2 cellular contexts compared by ENCODE assay signal in the genomic region with DNA sequence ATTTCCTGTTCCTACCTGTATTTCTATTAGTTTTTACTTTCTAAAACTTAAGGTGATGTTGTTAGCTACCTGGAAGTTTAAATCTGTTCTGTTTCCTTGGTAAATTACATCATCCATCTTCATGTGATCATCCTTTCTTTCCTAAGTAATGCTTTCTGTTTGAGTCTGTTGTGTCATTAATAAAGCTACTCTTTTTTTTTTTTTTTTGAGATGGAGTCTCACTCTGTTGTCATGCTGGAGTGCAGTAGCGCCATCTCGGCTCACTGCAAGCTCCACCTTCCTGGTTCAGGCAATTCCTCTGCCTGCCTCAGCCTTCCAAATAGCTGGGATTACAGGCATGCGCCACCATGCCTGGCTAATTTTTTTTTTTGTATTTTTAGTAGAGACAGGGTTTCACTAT.
TF ChIP-seq lines count a peak whose summit lies in the region.

No MANE protein-coding gene starts in this region.

TF ChIP-seq in GM23338, 12 proteins besides CTCF, POLR2A, EP300 and RAD21 (continued from another document):
- no peak for TF ChIP-seq NANOG (IDR thresholded peaks at IDR 0.05; ENCODE audit: borderline replicate concordance)
- TF ChIP-seq POLR2AphosphoS5 (IDR thresholded peaks at IDR 0.05; ENCODE audit: low read depth) = no peak
- TF ChIP-seq, protein P1, sequence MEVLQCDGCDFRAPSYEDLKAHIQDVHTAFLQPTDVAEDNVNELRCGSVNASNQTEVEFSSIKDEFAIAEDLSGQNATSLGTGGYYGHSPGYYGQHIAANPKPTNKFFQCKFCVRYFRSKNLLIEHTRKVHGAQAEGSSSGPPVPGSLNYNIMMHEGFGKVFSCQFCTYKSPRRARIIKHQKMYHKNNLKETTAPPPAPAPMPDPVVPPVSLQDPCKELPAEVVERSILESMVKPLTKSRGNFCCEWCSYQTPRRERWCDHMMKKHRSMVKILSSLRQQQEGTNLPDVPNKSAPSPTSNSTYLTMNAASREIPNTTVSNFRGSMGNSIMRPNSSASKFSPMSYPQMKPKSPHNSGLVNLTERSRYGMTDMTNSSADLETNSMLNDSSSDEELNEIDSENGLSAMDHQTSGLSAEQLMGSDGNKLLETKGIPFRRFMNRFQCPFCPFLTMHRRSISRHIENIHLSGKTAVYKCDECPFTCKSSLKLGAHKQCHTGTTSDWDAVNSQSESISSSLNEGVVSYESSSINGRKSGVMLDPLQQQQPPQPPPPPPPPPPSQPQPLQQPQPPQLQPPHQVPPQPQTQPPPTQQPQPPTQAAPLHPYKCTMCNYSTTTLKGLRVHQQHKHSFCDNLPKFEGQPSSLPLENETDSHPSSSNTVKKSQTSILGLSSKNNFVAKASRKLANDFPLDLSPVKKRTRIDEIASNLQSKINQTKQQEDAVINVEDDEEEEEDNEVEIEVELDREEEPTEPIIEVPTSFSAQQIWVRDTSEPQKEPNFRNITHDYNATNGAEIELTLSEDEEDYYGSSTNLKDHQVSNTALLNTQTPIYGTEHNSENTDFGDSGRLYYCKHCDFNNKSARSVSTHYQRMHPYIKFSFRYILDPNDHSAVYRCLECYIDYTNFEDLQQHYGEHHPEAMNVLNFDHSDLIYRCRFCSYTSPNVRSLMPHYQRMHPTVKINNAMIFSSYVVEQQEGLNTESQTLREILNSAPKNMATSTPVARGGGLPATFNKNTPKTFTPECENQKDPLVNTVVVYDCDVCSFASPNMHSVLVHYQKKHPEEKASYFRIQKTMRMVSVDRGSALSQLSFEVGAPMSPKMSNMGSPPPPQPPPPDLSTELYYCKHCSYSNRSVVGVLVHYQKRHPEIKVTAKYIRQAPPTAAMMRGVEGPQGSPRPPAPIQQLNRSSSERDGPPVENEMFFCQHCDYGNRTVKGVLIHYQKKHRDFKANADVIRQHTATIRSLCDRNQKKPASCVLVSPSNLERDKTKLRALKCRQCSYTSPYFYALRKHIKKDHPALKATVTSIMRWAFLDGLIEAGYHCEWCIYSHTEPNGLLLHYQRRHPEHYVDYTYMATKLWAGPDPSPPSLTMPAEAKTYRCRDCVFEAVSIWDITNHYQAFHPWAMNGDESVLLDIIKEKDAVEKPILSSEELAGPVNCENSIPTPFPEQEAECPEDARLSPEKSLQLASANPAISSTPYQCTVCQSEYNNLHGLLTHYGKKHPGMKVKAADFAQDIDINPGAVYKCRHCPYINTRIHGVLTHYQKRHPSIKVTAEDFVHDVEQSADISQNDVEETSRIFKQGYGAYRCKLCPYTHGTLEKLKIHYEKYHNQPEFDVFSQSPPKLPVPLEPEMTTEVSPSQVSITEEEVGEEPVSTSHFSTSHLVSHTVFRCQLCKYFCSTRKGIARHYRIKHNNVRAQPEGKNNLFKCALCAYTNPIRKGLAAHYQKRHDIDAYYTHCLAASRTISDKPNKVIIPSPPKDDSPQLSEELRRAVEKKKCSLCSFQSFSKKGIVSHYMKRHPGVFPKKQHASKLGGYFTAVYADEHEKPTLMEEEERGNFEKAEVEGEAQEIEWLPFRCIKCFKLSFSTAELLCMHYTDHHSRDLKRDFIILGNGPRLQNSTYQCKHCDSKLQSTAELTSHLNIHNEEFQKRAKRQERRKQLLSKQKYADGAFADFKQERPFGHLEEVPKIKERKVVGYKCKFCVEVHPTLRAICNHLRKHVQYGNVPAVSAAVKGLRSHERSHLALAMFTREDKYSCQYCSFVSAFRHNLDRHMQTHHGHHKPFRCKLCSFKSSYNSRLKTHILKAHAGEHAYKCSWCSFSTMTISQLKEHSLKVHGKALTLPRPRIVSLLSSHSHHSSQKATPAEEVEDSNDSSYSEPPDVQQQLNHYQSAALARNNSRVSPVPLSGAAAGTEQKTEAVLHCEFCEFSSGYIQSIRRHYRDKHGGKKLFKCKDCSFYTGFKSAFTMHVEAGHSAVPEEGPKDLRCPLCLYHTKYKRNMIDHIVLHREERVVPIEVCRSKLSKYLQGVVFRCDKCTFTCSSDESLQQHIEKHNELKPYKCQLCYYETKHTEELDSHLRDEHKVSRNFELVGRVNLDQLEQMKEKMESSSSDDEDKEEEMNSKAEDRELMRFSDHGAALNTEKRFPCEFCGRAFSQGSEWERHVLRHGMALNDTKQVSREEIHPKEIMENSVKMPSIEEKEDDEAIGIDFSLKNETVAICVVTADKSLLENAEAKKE (CRISPR knock-in tag; IDR thresholded peaks at IDR 0.05) = no peak

TF ChIP-seq in IMR-90, 13 proteins besides CTCF, POLR2A, EP300 and RAD21:
- TF ChIP-seq, protein P2, sequence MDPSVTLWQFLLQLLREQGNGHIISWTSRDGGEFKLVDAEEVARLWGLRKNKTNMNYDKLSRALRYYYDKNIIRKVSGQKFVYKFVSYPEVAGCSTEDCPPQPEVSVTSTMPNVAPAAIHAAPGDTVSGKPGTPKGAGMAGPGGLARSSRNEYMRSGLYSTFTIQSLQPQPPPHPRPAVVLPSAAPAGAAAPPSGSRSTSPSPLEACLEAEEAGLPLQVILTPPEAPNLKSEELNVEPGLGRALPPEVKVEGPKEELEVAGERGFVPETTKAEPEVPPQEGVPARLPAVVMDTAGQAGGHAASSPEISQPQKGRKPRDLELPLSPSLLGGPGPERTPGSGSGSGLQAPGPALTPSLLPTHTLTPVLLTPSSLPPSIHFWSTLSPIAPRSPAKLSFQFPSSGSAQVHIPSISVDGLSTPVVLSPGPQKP (IDR thresholded peaks at IDR 0.05; ENCODE audit: borderline replicate concordance, low read depth, low read length) = no peak
- TF ChIP-seq MAZ (IDR thresholded peaks at IDR 0.05; ENCODE audit: borderline replicate concordance, low read depth, low read length) (no peak), SMC3 (IDR thresholded peaks at IDR 0.05; ENCODE audit: low read depth, low read length) (no peak), MXI1 (IDR thresholded peaks at IDR 0.05; ENCODE audit: borderline replicate concordance, low read depth, low read length) (no peak), BHLHE40 (IDR thresholded peaks at IDR 0.05; ENCODE audit: low read depth, low read length) (no peak), RCOR1 (IDR thresholded peaks at IDR 0.05; ENCODE audit: insufficient replicate concordance, low read length) (no peak), MAFK (IDR thresholded peaks at IDR 0.05; ENCODE audit: low read depth, low read length) (no peak), CEBPB (IDR thresholded peaks at IDR 0.05; ENCODE audit: low read depth, low read length) (no peak), RFX5 (IDR thresholded peaks at IDR 0.05; ENCODE audit: low read depth, low read length) (no peak), FOS (IDR thresholded peaks at IDR 0.05; ENCODE audit: low read depth, low read length) (no peak), CHD1 (IDR thresholded peaks at IDR 0.05; ENCODE audit: low read depth, low read length) (no peak), NFE2L2 (IDR thresholded peaks at IDR 0.05; ENCODE audit: low read depth, low read length) (no peak)
- TF ChIP-seq, protein P3, sequence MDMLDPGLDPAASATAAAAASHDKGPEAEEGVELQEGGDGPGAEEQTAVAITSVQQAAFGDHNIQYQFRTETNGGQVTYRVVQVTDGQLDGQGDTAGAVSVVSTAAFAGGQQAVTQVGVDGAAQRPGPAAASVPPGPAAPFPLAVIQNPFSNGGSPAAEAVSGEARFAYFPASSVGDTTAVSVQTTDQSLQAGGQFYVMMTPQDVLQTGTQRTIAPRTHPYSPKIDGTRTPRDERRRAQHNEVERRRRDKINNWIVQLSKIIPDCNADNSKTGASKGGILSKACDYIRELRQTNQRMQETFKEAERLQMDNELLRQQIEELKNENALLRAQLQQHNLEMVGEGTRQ (IDR thresholded peaks at IDR 0.05; ENCODE audit: low read depth, low read length) = no peak
